Comparison of ENCODE assay signal across 8 cellular contexts in the genomic region with DNA sequence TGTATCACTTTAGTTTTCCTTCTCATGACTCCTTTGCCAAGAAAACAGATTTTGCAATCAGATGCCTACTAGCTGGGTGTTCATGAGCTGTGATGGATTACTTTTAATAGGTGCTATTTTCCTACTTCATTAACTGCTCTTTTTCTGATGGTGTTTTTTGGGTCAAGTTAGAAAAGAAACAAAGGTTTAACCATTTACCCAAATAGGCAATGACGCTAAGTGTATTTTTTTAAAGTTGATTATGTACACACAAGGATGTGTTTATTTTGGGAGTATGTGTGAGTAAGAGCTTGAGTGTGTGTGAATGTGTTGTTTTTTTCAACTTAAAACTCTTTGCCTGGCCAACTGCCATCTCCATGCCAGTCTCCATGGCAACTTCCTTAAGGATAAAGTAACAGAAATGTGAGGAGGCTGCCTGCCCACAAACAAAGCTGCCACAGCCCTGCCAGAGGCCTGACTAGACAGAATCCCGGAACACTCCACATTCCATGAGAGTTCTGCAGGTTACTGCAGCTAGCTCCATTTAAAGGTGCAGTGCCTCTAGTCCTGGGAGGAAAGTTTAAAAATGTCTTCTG.
A peak's percentile ranks its signal among the peaks of the same experiment; 100 is the strongest.
DNase-seq lines count a peak whose midpoint lies in the region; ATAC-seq, FAIRE-seq and TF ChIP-seq lines count a peak whose summit lies in the region.

No MANE protein-coding gene starts in this region.

- CTCF ChIA-PET in T-cell (lab: Charles Lee) = no interaction called here

- peak; percentile 48 for FAIRE-seq in endometrium (lab: Jason Lieb, UNC)

- no peaks in the 10 kb centered on the region for H3K9me3 ChIP-seq in vagina

- peaks cover 0 to 4% (median 0%) of the 10 kb centered on the region in 3 donors for H3K9me3 Mint-ChIP-seq in T-cell

- no peak for TF ChIP-seq CTCF in vagina (IDR thresholded peaks at IDR 0.05)

- no peaks in the 10 kb centered on the region for H3K4me1 Mint-ChIP-seq in T-cell

- H3K27ac Mint-ChIP-seq in T-cell = no peak overlapping the region

- H3K4me3 ChIP-seq in vagina = no peak overlapping the region

- no peak for TF ChIP-seq POLR2A in vagina (IDR thresholded peaks at IDR 0.05)

- no peaks in the 10 kb centered on the region for H3K36me3 Mint-ChIP-seq in T-cell

- POLR2A ChIA-PET in T-cell (lab: Charles Lee) = no interaction called here

- H3K27me3 ChIP-seq in vagina = no peaks in the 10 kb centered on the region

- H3K36me3 ChIP-seq in vagina = no peaks in the 10 kb centered on the region

- no peak overlapping the region for H3K27ac ChIP-seq in vagina

- DNase-seq in ELR (ENCODE audit: low read depth) (peak; percentile 94), NCI-H524 treated with DMSO at 0.1 percent for 48 hours (lab: John Stamatoyannopoulos, UW) (peak; percentile 28), midbrain (lab: John Stamatoyannopoulos, UW) (peak; percentile 51), vagina (ENCODE audit: extremely low spot score in 2 of 2) (no peak), T-cell (no peak)

- ATAC-seq in GM18867 (IDR thresholded peaks at IDR 0.05; ENCODE audit: unreplicated experiment) (no peak), T-cell (replicated peaks in 1 of 4) (no peak), HG03108 (IDR thresholded peaks at IDR 0.05; ENCODE audit: unreplicated experiment) (no peak)

- H3K4me3 Mint-ChIP-seq in T-cell = no peak overlapping the region

- no peaks in the 10 kb centered on the region for H3K27me3 Mint-ChIP-seq in T-cell

- intact Hi-C loops in vagina (cut with DNase I) = no loop called here

- H3K4me1 ChIP-seq in vagina = no peaks in the 10 kb centered on the region

Comparison
In these comparisons a context has a peak if more than half of its experiments do, and no peak if none do; other contexts are left out.
1. DNase-seq: peak in ELR (single experiment), NCI-H524 treated with DMSO at 0.1 percent for 48 hours (single experiment) and midbrain (single experiment); none in vagina (0 of 2) and T-cell (0 of 34).